In genomic region chr1:91499904-91500755, GRCh38 we compare ENCODE assay signal across 8 cellular contexts. TPM values are rescaled to one million over a fixed set of nuclear protein-coding genes. Genes with fewer than 3 reads are reported as not detected.
DNase-seq lines count a peak whose midpoint lies in the region; ATAC-seq lines count a peak whose summit lies in the region.

No MANE protein-coding gene starts in this region.

- no peak overlapping the region for H3K27ac ChIP-seq in iPS DF 6.9 (ENCODE audit: low read length)
- peak overlapping the region; percentile 69 for H3K27ac ChIP-seq in temporal lobe (ENCODE audit: low read depth, low read length)

- WGBS in iPS DF 6.9 (ENCODE audit: insufficient coverage, insufficient read length) = no CpG with 5 or more reads among the region's 14 CpGs

- ATAC-seq in activated naive CD8-positive, alpha-beta T cell treated with anti-CD3 and anti-CD28 coated beads, Interleukin-2, amount 10 ng/mL, durations not matched to agents 7 days and 5 days (ENCODE audit: low read depth) = peak; percentile 4
- peak; percentile 24 for ATAC-seq in HG03066 (IDR thresholded peaks at IDR 0.05; ENCODE audit: low read depth, unreplicated experiment)
- peak; percentile 7 for ATAC-seq in T-helper 17 cell

- POLR2A ChIA-PET in activated naive CD8-positive, alpha-beta T cell treated with anti-CD3 and anti-CD28 coated beads, Interleukin-2, amount 10 ng/mL, durations not matched to agents 7 days and 5 days (lab: Charles Lee) = interaction anchor here (0.6 to 1.4 kb wide), 3 partner anchors 48 to 304 kb away, joined by 3 to 6 read pairs (median 3); no protein-coding TSS in a partner anchor

- H3K9me3 ChIP-seq in T-helper 17 cell (ENCODE audit: control insufficient read depth, low read length, poor library complexity, severe bottlenecking) = no peaks in the 10 kb centered on the region
- H3K9me3 ChIP-seq in iPS DF 6.9 (ENCODE audit: control insufficient read depth, insufficient read depth, low read length) = no peaks in the 10 kb centered on the region

- H3K4me1 ChIP-seq in iPS DF 6.9 (ENCODE audit: control insufficient read depth, insufficient read depth, low read length) = no peaks in the 10 kb centered on the region

- peak overlapping the region; percentile 74; the same call in 1 of the 2 replicates for H3K4me3 ChIP-seq in iPS DF 6.9 (ENCODE audit: low read length)

- no peaks in the 10 kb centered on the region for H3K27me3 ChIP-seq in iPS DF 6.9 (ENCODE audit: control insufficient read depth, insufficient read depth, low read length)

- no peak for DNase-seq in activated naive CD8-positive, alpha-beta T cell treated with anti-CD3 and anti-CD28 coated beads, Interleukin-2, amount 10 ng/mL, durations not matched to agents 7 days and 5 days
- DNase-seq in activated naive CD8-positive, alpha-beta T cell treated with anti-CD3 and anti-CD28 coated beads for 36 hours = no peak
- DNase-seq in T-helper 17 cell (no peak), iPS DF 6.9 (ENCODE audit: low read depth, low spot score) (no peak), NCI-H748 (lab: John Stamatoyannopoulos, UW; ENCODE audit: unreplicated experiment) (no peak)
- DNase-seq in activated CD4-positive, alpha-beta T cell treated with anti-CD3 and anti-CD28 coated beads, Interleukin-2, amount 50 U/mL, for 4 hours = no peak

- H3K9me3 Mint-ChIP-seq in activated naive CD8-positive, alpha-beta T cell treated with anti-CD3 and anti-CD28 coated beads, Interleukin-2, amount 10 ng/mL, durations not matched to agents 7 days and 5 days = no peaks in the 10 kb centered on the region
- no peaks in the 10 kb centered on the region for H3K9me3 Mint-ChIP-seq in activated naive CD8-positive, alpha-beta T cell treated with anti-CD3 and anti-CD28 coated beads for 36 hours

- peaks cover 11% of the 10 kb centered on the region for H3K36me3 Mint-ChIP-seq in activated naive CD8-positive, alpha-beta T cell treated with anti-CD3 and anti-CD28 coated beads, Interleukin-2, amount 10 ng/mL, durations not matched to agents 7 days and 5 days
- H3K36me3 Mint-ChIP-seq in activated naive CD8-positive, alpha-beta T cell treated with anti-CD3 and anti-CD28 coated beads for 36 hours = peaks cover 23% of the 10 kb centered on the region
- H3K36me3 Mint-ChIP-seq in T-helper 17 cell (ENCODE audit: low read depth) = peaks cover 4% of the 10 kb centered on the region

- no peak overlapping the region for H3K27ac Mint-ChIP-seq in activated naive CD8-positive, alpha-beta T cell treated with anti-CD3 and anti-CD28 coated beads, Interleukin-2, amount 10 ng/mL, durations not matched to agents 7 days and 5 days
- no peak overlapping the region for H3K27ac Mint-ChIP-seq in activated naive CD8-positive, alpha-beta T cell treated with anti-CD3 and anti-CD28 coated beads for 36 hours
- no peak overlapping the region for H3K27ac Mint-ChIP-seq in T-helper 17 cell

- H3K4me3 Mint-ChIP-seq in activated naive CD8-positive, alpha-beta T cell treated with anti-CD3 and anti-CD28 coated beads, Interleukin-2, amount 10 ng/mL, durations not matched to agents 7 days and 5 days = no peak overlapping the region
- no peak overlapping the region for H3K4me3 Mint-ChIP-seq in activated naive CD8-positive, alpha-beta T cell treated with anti-CD3 and anti-CD28 coated beads for 36 hours
- no peak overlapping the region for H3K4me3 Mint-ChIP-seq in T-helper 17 cell

- peaks cover 5% of the 10 kb centered on the region for H3K27me3 Mint-ChIP-seq in activated naive CD8-positive, alpha-beta T cell treated with anti-CD3 and anti-CD28 coated beads, Interleukin-2, amount 10 ng/mL, durations not matched to agents 7 days and 5 days
- H3K27me3 Mint-ChIP-seq in activated naive CD8-positive, alpha-beta T cell treated with anti-CD3 and anti-CD28 coated beads for 36 hours = no peaks in the 10 kb centered on the region
- no peaks in the 10 kb centered on the region for H3K27me3 Mint-ChIP-seq in T-helper 17 cell

- no peaks in the 10 kb centered on the region for H3K36me3 ChIP-seq in iPS DF 6.9 (ENCODE audit: control insufficient read depth, insufficient read depth, low read length)

- peaks cover 19% of the 10 kb centered on the region for H3K4me1 Mint-ChIP-seq in activated naive CD8-positive, alpha-beta T cell treated with anti-CD3 and anti-CD28 coated beads, Interleukin-2, amount 10 ng/mL, durations not matched to agents 7 days and 5 days
- H3K4me1 Mint-ChIP-seq in activated naive CD8-positive, alpha-beta T cell treated with anti-CD3 and anti-CD28 coated beads for 36 hours = peaks cover 16% of the 10 kb centered on the region
- peaks cover 20% of the 10 kb centered on the region for H3K4me1 Mint-ChIP-seq in T-helper 17 cell

RNA-seq across cellular contexts. Expression of gene CDC7, which starts 0.5 kb away (rescaled TPM):
- total RNA-seq in activated naive CD8-positive, alpha-beta T cell treated with anti-CD3 and anti-CD28 coated beads, Interleukin-2, amount 10 ng/mL, durations not matched to agents 7 days and 5 days = 10 to 100 TPM; 22.8 to 24.0 TPM
- 10 to 100 TPM; 25.7 to 26.0 TPM for total RNA-seq in activated naive CD8-positive, alpha-beta T cell treated with anti-CD3 and anti-CD28 coated beads for 36 hours
- 1 to 10 TPM; 5.2 to 6.5 TPM for total RNA-seq in T-helper 17 cell
- total RNA-seq in temporal lobe = 20.4 TPM
